ENCODE assay signal across 8 cellular contexts in genomic region chr22:39532215-39533071, GRCh38. TPM values are rescaled to one million over a fixed set of nuclear protein-coding genes. Genes with fewer than 3 reads are reported as not detected.
A peak's percentile ranks its signal among the peaks of the same experiment; 100 is the strongest.
DNase-seq lines count a peak whose midpoint lies in the region; ATAC-seq lines count a peak whose summit lies in the region.

A gene with protein sequence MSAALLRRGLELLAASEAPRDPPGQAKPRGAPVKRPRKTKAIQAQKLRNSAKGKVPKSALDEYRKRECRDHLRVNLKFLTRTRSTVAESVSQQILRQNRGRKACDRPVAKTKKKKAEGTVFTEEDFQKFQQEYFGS (minus strand): TSS chr22:39532748. CDS start chr22:39532738, 10 bp downstream.

- H3K9me3 ChIP-seq in BLaER1: no peaks in the 10 kb centered on the region

- DNase-seq in NCI-H748 (lab: John Stamatoyannopoulos, UW; ENCODE audit: unreplicated experiment) (peak; percentile 98), cortex of kidney (lab: John Stamatoyannopoulos, UW) (peak; percentile 48), left colon (peak; percentile 100)
- peak; percentile 99 for DNase-seq in activated CD4-positive, alpha-beta T cell treated with anti-CD3 and anti-CD28 coated beads, Interleukin-2, amount 50 U/mL, for 1 hour
- DNase-seq in stimulated activated CD4-positive, alpha-beta T cell treated with anti-CD3 and anti-CD28 coated beads, Interleukin-1b, Interleukin-23, amount 100 ng/mL, for 48 hours: peak; percentile 99

- peaks cover 24% of the 10 kb centered on the region for H3K36me3 ChIP-seq in BLaER1

- H3K27me3 ChIP-seq in BLaER1: no peaks in the 10 kb centered on the region

- H3K4me2 ChIP-seq in BLaER1: peak within 1 kb of the TSS; percentile 100

- peaks cover 43% of the 10 kb centered on the region for H4K20me1 ChIP-seq in BLaER1

- H3K4me3 ChIP-seq in BLaER1: peak within 1 kb of the TSS; percentile 90

- H3K4me1 ChIP-seq in BLaER1: peaks cover 79% of the 10 kb centered on the region

- H3K9ac ChIP-seq in BLaER1: peak within 1 kb of the TSS; percentile 97

- ATAC-seq in GM19328 (IDR thresholded peaks at IDR 0.05; ENCODE audit: unreplicated experiment): peak; percentile 76
- ATAC-seq in HG03520 (IDR thresholded peaks at IDR 0.05; ENCODE audit: unreplicated experiment): peak; percentile 54
- peak; percentile 77 for ATAC-seq in left colon

- H3K27ac ChIP-seq in BLaER1: peak within 1 kb of the TSS; percentile 97

- intact Hi-C loops in left colon (cut with DNase I, micrococcal nuclease): loop anchor here in 1 of 2 donors (10.0 kb wide), 1 partner anchor 492 kb away; no protein-coding TSS in a partner anchor

RNA-seq across cellular contexts. Expression of the gene that starts here (rescaled TPM):
- total RNA-seq in left colon: 10 to 100 TPM; 57.6 to 60.7 TPM

Comparison
In these comparisons a context has a peak if more than half of its experiments do, and no peak if none do; other contexts are left out.
1. Peak in every context shown above with its lines: DNase-seq, ATAC-seq, H3K4me3 ChIP-seq and H3K27ac ChIP-seq.
2. DNase-seq: peak in every context shown above with its lines; median percentile 100 in left colon; 99 in activated CD4-positive, alpha-beta T cell treated with anti-CD3 and anti-CD28 coated beads, Interleukin-2, amount 50 U/mL, for 1 hour; 99 in stimulated activated CD4-positive, alpha-beta T cell treated with anti-CD3 and anti-CD28 coated beads, Interleukin-1b, Interleukin-23, amount 100 ng/mL, for 48 hours; 98 in NCI-H748; 48 in cortex of kidney.